Comparison of ENCODE assay signal across 8 cellular contexts in the genomic region with DNA sequence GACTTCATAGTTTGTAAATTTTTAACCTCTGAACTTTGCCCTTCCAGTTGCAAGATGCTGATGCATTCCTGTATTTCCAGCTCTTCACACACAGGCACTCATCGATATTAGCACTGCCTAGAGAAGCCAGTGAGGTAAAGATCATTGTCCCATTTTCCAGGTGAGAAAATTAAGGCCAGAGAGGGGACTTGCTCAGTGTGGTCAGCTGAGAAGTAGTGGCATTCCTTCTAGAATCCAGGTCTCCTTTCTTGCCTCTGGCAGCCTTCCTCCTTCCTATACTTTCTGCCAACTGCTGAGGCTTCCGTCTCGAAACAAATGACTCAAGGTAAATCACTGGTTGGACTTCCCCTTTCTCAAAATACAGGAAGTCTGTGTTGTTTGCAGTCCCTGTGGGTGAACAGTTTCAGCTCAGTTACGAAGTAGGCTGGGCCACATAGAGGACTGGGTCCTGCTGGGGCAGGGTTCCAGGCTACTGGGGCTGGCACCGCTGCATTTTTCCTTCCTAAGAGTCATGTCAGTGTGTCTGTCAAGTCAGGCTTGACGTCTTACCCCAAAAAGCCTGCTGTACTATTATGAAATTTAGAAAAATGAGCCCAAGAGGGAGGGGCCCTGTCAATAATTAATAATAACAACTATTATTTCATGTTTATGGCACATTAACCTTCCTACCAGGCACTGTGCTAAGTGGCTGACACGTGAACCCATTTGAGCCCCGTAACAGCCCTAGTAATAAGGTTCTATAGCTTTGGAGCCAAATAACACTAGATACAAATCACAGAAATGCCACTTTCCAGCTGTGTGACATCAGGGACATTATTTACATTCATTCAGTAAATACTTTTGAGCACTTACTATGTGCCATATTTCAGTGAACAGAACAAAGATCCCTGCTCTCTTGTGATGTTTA. TPM values are rescaled to one million over a fixed set of nuclear protein-coding genes. Genes with fewer than 3 reads are reported as not detected.
DNase-seq lines count a peak whose midpoint lies in the region; ATAC-seq and TF ChIP-seq lines count a peak whose summit lies in the region.

No MANE protein-coding gene starts in this region.

- no peaks in the 10 kb centered on the region for H3K36me3 Mint-ChIP-seq in T-cell

- no peak overlapping the region for H3K4me3 ChIP-seq in ascending aorta
- no peak overlapping the region for H3K4me3 ChIP-seq in H7 (ENCODE audit: insufficient read depth, low read depth, low read length)

- H3K27ac Mint-ChIP-seq in T-cell: peak overlapping the region; percentile 97 to 98

- DNase-seq in Ammon's horn (ENCODE audit: low spot score) (peak; percentile 75), T-cell (peak; percentile 32 to 67 (median 52)), ascending aorta (ENCODE audit: low spot score in 2 of 2) (peak; percentile 47 to 84), left colon (peak; percentile 57 to 75), H7 (no peak)
- DNase-seq in stimulated activated CD8-positive, alpha-beta memory T cell treated with anti-CD3 and anti-CD28 coated beads, Interleukin-15, amount 100 ng/mL, for 1 hour (ENCODE audit: low read depth): peak; percentile 27

- intact Hi-C loops in ascending aorta (cut with DNase I): no loop called here
- intact Hi-C loops in left colon (cut with DNase I, micrococcal nuclease): no loop called here

- H3K4me1 ChIP-seq in ascending aorta: no peaks in the 10 kb centered on the region

- TF ChIP-seq CTCF in ascending aorta (IDR thresholded peaks at IDR 0.05): no peak

- H3K27me3 ChIP-seq in ascending aorta (no peaks in the 10 kb centered on the region), H7 (ENCODE audit: control insufficient read depth, insufficient read depth, low read length) (peaks cover 5% of the 10 kb centered on the region)

- no peaks in the 10 kb centered on the region for H3K9me3 ChIP-seq in ascending aorta

- no peaks in the 10 kb centered on the region for H3K9me3 Mint-ChIP-seq in T-cell

- H3K27ac ChIP-seq in ascending aorta: peak overlapping the region; percentile 17 to 62

- ATAC-seq in GM19351 (IDR thresholded peaks at IDR 0.05; ENCODE audit: unreplicated experiment) (peak; percentile 90), HG03469 (IDR thresholded peaks at IDR 0.05; ENCODE audit: unreplicated experiment) (peak; percentile 68), T-cell (replicated peaks in 1 of 4) (peak; percentile 96 to 99 (median 98)), left colon (peak; percentile 96)

- CTCF ChIA-PET in T-cell (lab: Charles Lee): interaction anchor here in 1 of 2 donors (0.5 to 2.3 kb wide), 8 partner anchors 12 to 575 kb away, joined by 3 to 12 read pairs (median 4); a partner anchor contains a TSS

- no peaks in the 10 kb centered on the region for H3K27me3 Mint-ChIP-seq in T-cell

- POLR2A ChIA-PET in T-cell (lab: Charles Lee): interaction anchor here (0.5 to 1.5 kb wide), 5 partner anchors 12 to 333 kb away, joined by 3 to 16 read pairs (median 4); a partner anchor contains a TSS

- H3K4me1 Mint-ChIP-seq in T-cell: peaks cover 21 to 43% (median 33%) of the 10 kb centered on the region in 3 donors

- H3K36me3 ChIP-seq in ascending aorta (no peaks in the 10 kb centered on the region), H7 (replicated peaks; ENCODE audit: control insufficient read depth, insufficient read depth, low read length) (no peaks in the 10 kb centered on the region)

- H3K4me3 Mint-ChIP-seq in T-cell: peak overlapping the region; percentile 65 to 80 (median 72)

RNA-seq across cellular contexts. Expression of a gene that starts 16.6 kb away (rescaled TPM):
- total RNA-seq in T-cell (10 to 100 TPM; 28.7 to 44.8 (median 30.3) TPM), ascending aorta (40.0 TPM), left colon (10 to 100 TPM; 64.1 to 77.3 TPM)
- total RNA-seq in H7 (2014; rRNA removed; shearing (Covaris generic)): 24.9 and 26.7 TPM in 2 replicates

RNA-seq across cellular contexts. Expression of a gene that starts 55.4 kb away (rescaled TPM):
- total RNA-seq in T-cell (10 to 100 TPM; 57.2 to 92.9 (median 81.9) TPM), ascending aorta (68.4 TPM), left colon (100 to 1,000 TPM; 173 to 222 TPM)
- 151 and 168 TPM in 2 replicates for total RNA-seq in H7 (2014; rRNA removed; shearing (Covaris generic))
